In the genomic region with DNA sequence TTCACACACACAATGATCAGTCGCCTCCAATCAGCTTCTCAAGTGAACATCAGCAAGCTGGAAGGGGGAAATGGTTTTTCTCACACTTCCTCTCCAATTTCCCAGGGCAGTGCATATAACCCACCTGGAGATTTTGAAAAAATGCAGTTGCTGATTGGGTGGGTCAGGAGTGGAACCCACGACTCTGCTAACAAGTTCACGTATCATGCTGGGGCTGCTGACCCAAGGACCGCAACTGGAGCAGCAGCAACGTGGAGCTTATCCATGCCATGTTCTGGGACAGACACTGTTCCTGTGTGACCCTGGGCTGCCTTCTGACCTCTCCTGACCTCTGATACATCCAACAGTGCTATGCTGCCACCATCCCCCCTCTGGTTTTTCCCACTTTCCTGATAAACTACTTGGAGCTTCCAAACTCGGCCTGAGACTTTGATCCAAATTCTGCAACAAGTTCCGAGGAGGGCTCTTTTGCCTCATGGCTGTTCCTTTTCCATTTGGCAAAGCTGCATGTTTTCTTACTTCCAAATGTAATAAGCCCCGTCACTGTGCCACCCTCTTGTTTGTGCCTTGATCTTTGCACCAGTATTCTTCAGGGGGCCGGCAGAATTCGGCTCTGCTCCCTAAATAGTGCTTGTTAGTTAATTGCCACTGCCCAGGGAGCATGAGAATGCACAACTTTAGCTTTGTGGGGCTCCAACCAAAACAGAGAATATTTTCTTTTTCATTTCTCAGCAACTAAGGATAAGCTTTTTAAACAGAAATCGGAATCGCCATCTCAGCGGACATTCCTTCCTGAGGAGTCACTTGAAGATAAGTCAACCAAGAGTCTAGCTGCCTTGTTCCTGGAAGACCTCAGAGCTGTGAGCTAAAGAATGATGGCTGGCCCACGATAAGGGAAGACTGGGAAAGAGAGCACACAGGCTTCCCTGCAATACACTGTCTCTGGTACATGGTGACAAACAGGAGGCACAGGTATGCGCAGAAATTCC, we compare ENCODE assay signal across 10 cellular contexts.
DNase-seq lines count a peak whose midpoint lies in the region; ATAC-seq and TF ChIP-seq lines count a peak whose summit lies in the region.
"Had no signal": no experiment of that assay in that cellular context is flagged by ENCODE, and none has a peak within 500 bp of the region (broad histone marks: within the 10 kb centered on the region; RNA-seq: fewer than 3 reads in every experiment).

No MANE protein-coding gene starts in this region.

- H3K9me3 ChIP-seq in heart right ventricle (no peaks in the 10 kb centered on the region), spleen (no peaks in the 10 kb centered on the region)

- no peak for DNase-seq in heart right ventricle
- DNase-seq in spleen, result peak; percentile 78
- no peak for DNase-seq in effector CD4-positive, alpha-beta T cell
- no peak for DNase-seq in NCI-H2081 (lab: John Stamatoyannopoulos, UW)
- DNase-seq in left colon, result no peak
- DNase-seq: kidney glomerular epithelial cell, NCI-H526 had no signal

- no peak for TF ChIP-seq CTCF in heart right ventricle (IDR thresholded peaks at IDR 0.05)
- TF ChIP-seq CTCF in spleen (IDR thresholded peaks at IDR 0.05 in 8 of 11, conservative IDR thresholded peaks at IDR 0.05 in 3 of 11), result no peak

- peak overlapping the region; percentile 68 for H3K4me3 Mint-ChIP-seq in activated T-helper 17 cell treated with anti-CD3 and anti-CD28 coated beads, Interleukin-2, amount 50 U/mL, for 72 hours

- H3K4me1 ChIP-seq in heart right ventricle (peaks cover 5 to 57% (median 34%) of the 10 kb centered on the region in 9 donors), spleen (peaks cover 4 to 44% (median 24%) of the 10 kb centered on the region in 6 donors)

- 64 to 71% methylated on average over 15 of the region's 15 CpGs for WGBS in heart right ventricle, 2 donors
- 82 to 89% (median 83%) methylated on average over 15 of the region's 15 CpGs for WGBS in spleen, 5 donors

- peak; percentile 1 for ATAC-seq in GM19023 (IDR thresholded peaks at IDR 0.05; ENCODE audit: unreplicated experiment)
- peak; percentile 12 for ATAC-seq in activated T-helper 17 cell treated with anti-CD3 and anti-CD28 coated beads, Interleukin-2, amount 50 U/mL, for 72 hours (replicated peaks)
- peak in 4 of 8 donors; percentile 16 to 41 (median 31) for ATAC-seq in heart right ventricle
- no peak for ATAC-seq in left colon

- H3K27ac ChIP-seq in heart right ventricle (peak overlapping the region in 9 of 10 donors; percentile 1 to 73 (median 44)), spleen (peak overlapping the region in 7 of 8 donors; percentile 16 to 81 (median 67))
- H3K27ac ChIP-seq: VCaP had no signal

- intact Hi-C loops in heart right ventricle (cut with DNase I), result no loop called here
- intact Hi-C loops in spleen (cut with DNase I; ENCODE audit: low total_unique reads), result loop anchor here (10.0 kb wide), 1 partner anchor 110 kb away; no protein-coding TSS in a partner anchor
- intact Hi-C loops in left colon (cut with DNase I, micrococcal nuclease), result no loop called here

- H3K36me3 Mint-ChIP-seq in activated T-helper 17 cell treated with anti-CD3 and anti-CD28 coated beads, Interleukin-2, amount 50 U/mL, for 72 hours (ENCODE audit: low read depth), result peaks cover 100% of the 10 kb centered on the region

- no peaks in the 10 kb centered on the region for H3K27me3 Mint-ChIP-seq in activated T-helper 17 cell treated with anti-CD3 and anti-CD28 coated beads, Interleukin-2, amount 50 U/mL, for 72 hours

- H3K9me3 Mint-ChIP-seq in activated T-helper 17 cell treated with anti-CD3 and anti-CD28 coated beads, Interleukin-2, amount 50 U/mL, for 72 hours, result no peaks in the 10 kb centered on the region

- H3K36me3 ChIP-seq in heart right ventricle, result peaks cover 0 to 99% (median 36%) of the 10 kb centered on the region in 9 donors
- peaks cover 0 to 70% (median 9%) of the 10 kb centered on the region in 6 donors for H3K36me3 ChIP-seq in spleen

- H3K4me3 ChIP-seq in heart right ventricle (no peak overlapping the region), spleen (peak overlapping the region in 2 of 8 donors; percentile 19 to 57)

- peaks cover 44% of the 10 kb centered on the region for H3K4me1 Mint-ChIP-seq in activated T-helper 17 cell treated with anti-CD3 and anti-CD28 coated beads, Interleukin-2, amount 50 U/mL, for 72 hours

- no peak for TF ChIP-seq POLR2A in spleen (IDR thresholded peaks at IDR 0.05)

- H3K27ac Mint-ChIP-seq in activated T-helper 17 cell treated with anti-CD3 and anti-CD28 coated beads, Interleukin-2, amount 50 U/mL, for 72 hours, result peak overlapping the region; percentile 83

- H3K27me3 ChIP-seq in heart right ventricle (no peaks in the 10 kb centered on the region), spleen (replicated peaks in 1 of 7) (no peaks in the 10 kb centered on the region)
